Comparison of ENCODE assay signal across 9 cellular contexts in genomic region chr4:24476209-24476781, GRCh38.
A peak's percentile ranks its signal among the peaks of the same experiment; 100 is the strongest.
DNase-seq lines count a peak whose midpoint lies in the region; ATAC-seq and TF ChIP-seq lines count a peak whose summit lies in the region.
"Had no signal": no experiment of that assay in that cellular context is flagged by ENCODE, and none has a peak within 500 bp of the region (broad histone marks: within the 10 kb centered on the region; RNA-seq: fewer than 3 reads in every experiment).

No MANE protein-coding gene starts in this region.

- peak; percentile 65 for TF ChIP-seq CTCF in A673 (conservative IDR thresholded peaks at IDR 0.05; ENCODE audit: low read depth, low read length)
- TF ChIP-seq CTCF in PC-9 (conservative IDR thresholded peaks at IDR 0.05): peak; percentile 68

- BruUV-seq in A673 (replicated peaks; lab: Mats Ljungman, UMichigan) (no TSS peak), PC-9 (replicated peaks; lab: Mats Ljungman, UMichigan) (no TSS peak)

- POLR2A ChIA-PET in A673 (lab: Charles Lee; ENCODE audit: low non-redundant PET): no interaction called here
- POLR2A ChIA-PET in PC-9 (lab: Charles Lee; ENCODE audit: unreplicated experiment): no interaction called here

- intact Hi-C loops in A673 (cut with micrococcal nuclease; ENCODE audit: unreplicated experiment) (no loop called here), PC-9 (cut with micrococcal nuclease; ENCODE audit: unreplicated experiment) (loop anchor here (10.0 kb wide), 1 partner anchor 319 kb away; the partner anchor contains the start of gene SOD3)

- DNase-seq in A673 (ENCODE audit: low spot score) (peak; percentile 22), PC-9 (no peak), glomerular visceral epithelial cell (ENCODE audit: extremely low spot score) (peak; percentile 9), activated T-cell treated with anti-CD3 and anti-CD28 coated beads for 4 hours (no peak), NCI-H2107 (lab: John Stamatoyannopoulos, UW) (no peak)
- DNase-seq in stimulated activated CD4-positive, alpha-beta T cell treated with anti-CD3 and anti-CD28 coated beads, Interleukin-15, amount 100 ng/mL, for 24 hours: no peak
- DNase-seq: substantia nigra had no signal

- H2AFZ ChIP-seq in PC-9: no peak overlapping the region

- H4K20me1 ChIP-seq in PC-9 (ENCODE audit: insufficient read depth): no peaks in the 10 kb centered on the region

- H3F3A ChIP-seq in PC-9 (ENCODE audit: insufficient read depth, low read depth): no peaks in the 10 kb centered on the region

- no peaks in the 10 kb centered on the region for H3K9me3 ChIP-seq in A673 (ENCODE audit: low read depth, low read length, poor library complexity, severe bottlenecking)
- H3K9me3 ChIP-seq in PC-9 (ENCODE audit: insufficient read depth, low read depth): no peaks in the 10 kb centered on the region

- H3K79me2 ChIP-seq in PC-9 (ENCODE audit: low read depth): no peaks in the 10 kb centered on the region

- CTCF ChIA-PET in A673 (lab: Charles Lee) (no interaction called here), PC-9 (lab: Charles Lee) (no interaction called here)

- H3K27me3 ChIP-seq in A673 (replicated peaks; ENCODE audit: insufficient read depth, low read depth, low read length, poor library complexity) (peaks cover 29% of the 10 kb centered on the region), PC-9 (ENCODE audit: insufficient read depth, low read depth) (peaks cover 4% of the 10 kb centered on the region; the same call in 1 of the 2 replicates)

- no peaks in the 10 kb centered on the region for H3K9me2 ChIP-seq in PC-9 (ENCODE audit: insufficient read depth)

- no peak overlapping the region for H3K27ac ChIP-seq in A673 (ENCODE audit: low read depth, low read length, poor library complexity, severe bottlenecking)
- H3K27ac ChIP-seq in PC-9: no peak overlapping the region

- peak; percentile 51 for ATAC-seq in GM18502 (IDR thresholded peaks at IDR 0.05; ENCODE audit: poor library complexity, unreplicated experiment)
- no peak for ATAC-seq in HG03097 (IDR thresholded peaks at IDR 0.05; ENCODE audit: low FRiP score, unreplicated experiment)

- H3K36me3 ChIP-seq in A673 (ENCODE audit: insufficient read depth, low read length, poor library complexity, severe bottlenecking): no peaks in the 10 kb centered on the region
- no peaks in the 10 kb centered on the region for H3K36me3 ChIP-seq in PC-9 (ENCODE audit: low read depth)

- H3K4me3 ChIP-seq in A673 (ENCODE audit: low read depth, low read length, poor library complexity, severe bottlenecking) (no peak overlapping the region), PC-9 (no peak overlapping the region)

- no peak overlapping the region for H3K4me2 ChIP-seq in PC-9

- H3K4me1 ChIP-seq in A673 (ENCODE audit: insufficient read depth, low read length, poor library complexity, severe bottlenecking) (peaks cover 14% of the 10 kb centered on the region), PC-9 (replicated peaks; ENCODE audit: insufficient read depth) (peaks cover 6% of the 10 kb centered on the region; the same call in 1 of the 2 replicates)

Comparison
In these comparisons a context has a peak if more than half of its experiments do, and no peak if none do; other contexts are left out.
1. DNase-seq: peak in A673 (single experiment) and glomerular visceral epithelial cell (single experiment); none in PC-9 (0 of 2), activated T-cell treated with anti-CD3 and anti-CD28 coated beads for 4 hours (single experiment), NCI-H2107 (single experiment) and stimulated activated CD4-positive, alpha-beta T cell treated with anti-CD3 and anti-CD28 coated beads, Interleukin-15, amount 100 ng/mL, for 24 hours (single experiment).